ENCODE assay signal across 13 cellular contexts in the genomic region with DNA sequence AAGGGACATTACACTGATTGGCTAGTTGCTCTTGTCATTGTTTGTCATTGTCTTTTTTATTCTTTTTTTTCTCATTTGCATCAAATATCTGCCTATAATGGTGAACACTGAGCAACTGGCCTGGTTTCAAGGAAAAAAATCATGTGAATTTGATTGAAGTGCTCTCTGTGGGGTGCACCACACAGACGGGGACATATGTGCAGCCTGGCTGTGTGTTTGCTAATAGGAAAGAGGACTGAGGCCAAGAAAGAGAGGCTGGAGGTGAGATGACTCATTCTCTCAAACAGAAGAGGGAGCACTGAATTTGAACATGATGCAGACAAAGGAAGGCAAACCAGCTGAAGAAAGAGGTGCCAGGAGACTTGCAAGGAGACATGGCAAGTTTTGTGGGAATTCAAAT.
DNase-seq lines count a peak whose midpoint lies in the region; ATAC-seq and TF ChIP-seq lines count a peak whose summit lies in the region.
"Had no signal": no experiment of that assay in that cellular context is flagged by ENCODE, and none has a peak within 500 bp of the region (broad histone marks: within the 10 kb centered on the region; RNA-seq: fewer than 3 reads in every experiment).

No MANE protein-coding gene starts in this region.

- WGBS in endodermal cell (ENCODE audit: insufficient coverage in 1 of 2, insufficient read length in 1 of 2), 2 experiments = 58% methylated on average over 1 of the region's 1 CpG; no CpG with 5 or more reads in 1 of the 2 experiments

- peak overlapping the region; percentile 85 for H3K27ac ChIP-seq in endodermal cell (ENCODE audit: low read depth, low read length)
- H3K27ac ChIP-seq: epithelial cell of prostate had no signal

- peak overlapping the region; percentile 0 for H3K27ac Mint-ChIP-seq in endodermal cell
- H3K27ac Mint-ChIP-seq in immature natural killer cell = no peak overlapping the region
- H3K27ac Mint-ChIP-seq: stimulated activated naive B cell treated with anti-CD40 and anti-IgM and Interleukin-4, amounts not matched to agents 10 μg/mL and 1 μg/mL and 100 μg/mL, for 72 hours had no signal

- no peaks in the 10 kb centered on the region for H3K4me1 ChIP-seq in endodermal cell (ENCODE audit: control insufficient read depth, insufficient read depth, low read length)

- no peaks in the 10 kb centered on the region for H3K36me3 ChIP-seq in endodermal cell (ENCODE audit: control insufficient read depth, insufficient read depth, low read length)

- no peak overlapping the region for H3K4me3 Mint-ChIP-seq in endodermal cell
- H3K4me3 Mint-ChIP-seq in immature natural killer cell = no peak overlapping the region
- H3K4me3 Mint-ChIP-seq: stimulated activated naive B cell treated with anti-CD40 and anti-IgM and Interleukin-4, amounts not matched to agents 10 μg/mL and 1 μg/mL and 100 μg/mL, for 72 hours had no signal

- no peak for ATAC-seq in HG02981 (IDR thresholded peaks at IDR 0.05; ENCODE audit: unreplicated experiment)

- H3K4me1 Mint-ChIP-seq in endodermal cell (peaks cover 12% of the 10 kb centered on the region), immature natural killer cell (no peaks in the 10 kb centered on the region)
- H3K4me1 Mint-ChIP-seq: stimulated activated naive B cell treated with anti-CD40 and anti-IgM and Interleukin-4, amounts not matched to agents 10 μg/mL and 1 μg/mL and 100 μg/mL, for 72 hours had no signal

- no peaks in the 10 kb centered on the region for H3K27me3 ChIP-seq in endodermal cell (ENCODE audit: control insufficient read depth, insufficient read depth, low read length, poor library complexity, severe bottlenecking)

- H3K36me3 Mint-ChIP-seq in endodermal cell (ENCODE audit: low read depth) (no peaks in the 10 kb centered on the region), immature natural killer cell (no peaks in the 10 kb centered on the region)
- H3K36me3 Mint-ChIP-seq: stimulated activated naive B cell treated with anti-CD40 and anti-IgM and Interleukin-4, amounts not matched to agents 10 μg/mL and 1 μg/mL and 100 μg/mL, for 72 hours had no signal

- H3K9ac ChIP-seq in endodermal cell (ENCODE audit: extremely low read depth, low read length, poor library complexity, severe bottlenecking) = no peak overlapping the region

- DNase-seq in NCI-H82 (lab: John Stamatoyannopoulos, UW) (peak; percentile 4), NCI-H82 treated with DMSO at 0.1 percent for 48 hours (lab: John Stamatoyannopoulos, UW; ENCODE audit: unreplicated experiment) (no peak), M059J (ENCODE audit: low read depth) (peak; percentile 0), endodermal cell (peak; percentile 52), superior temporal gyrus (ENCODE audit: extremely low spot score) (peak; percentile 73), foreskin fibroblast (no peak), immature natural killer cell (no peak)
- DNase-seq: H7; NCI-H526 treated with DMSO at 0.1 percent for 48 hours; small intestine; stimulated activated naive B cell treated with anti-CD40 and anti-IgM and Interleukin-4, amounts not matched to agents 10 μg/mL and 1 μg/mL and 100 μg/mL, for 72 hours had no signal

- TF ChIP-seq CTCF in endodermal cell (conservative IDR thresholded peaks at IDR 0.05) (no peak), foreskin fibroblast (IDR thresholded peaks at IDR 0.05; ENCODE audit: low read depth, low read length) (no peak)

- H3K4me3 ChIP-seq in endodermal cell (ENCODE audit: low read length) (no peak overlapping the region), foreskin fibroblast (ENCODE audit: low read depth in 1 of 2, low read length in 2 of 2) (no peak overlapping the region)

- H3K9me3 Mint-ChIP-seq in endodermal cell (no peaks in the 10 kb centered on the region), immature natural killer cell (peaks cover 2 to 17% (median 6%) of the 10 kb centered on the region in 6 donors)
- H3K9me3 Mint-ChIP-seq: stimulated activated naive B cell treated with anti-CD40 and anti-IgM and Interleukin-4, amounts not matched to agents 10 μg/mL and 1 μg/mL and 100 μg/mL, for 72 hours had no signal

- H3K27me3 Mint-ChIP-seq in endodermal cell (ENCODE audit: insufficient read depth) (no peaks in the 10 kb centered on the region), immature natural killer cell (ENCODE audit: low read depth in 3 of 3) (no peaks in the 10 kb centered on the region)
- H3K27me3 Mint-ChIP-seq: stimulated activated naive B cell treated with anti-CD40 and anti-IgM and Interleukin-4, amounts not matched to agents 10 μg/mL and 1 μg/mL and 100 μg/mL, for 72 hours had no signal

- H3K9me3 ChIP-seq in endodermal cell (ENCODE audit: control insufficient read depth, low read length) = no peaks in the 10 kb centered on the region

Comparison
In these comparisons a context has a peak if more than half of its experiments do, and no peak if none do; other contexts are left out.
1. DNase-seq: peak in NCI-H82 (single experiment), M059J (single experiment), endodermal cell (single experiment) and superior temporal gyrus (single experiment); none in NCI-H82 treated with DMSO at 0.1 percent for 48 hours (single experiment), foreskin fibroblast (0 of 2) and immature natural killer cell (0 of 3).